ENCODE assay signal across 1 cellular context in the genomic region with DNA sequence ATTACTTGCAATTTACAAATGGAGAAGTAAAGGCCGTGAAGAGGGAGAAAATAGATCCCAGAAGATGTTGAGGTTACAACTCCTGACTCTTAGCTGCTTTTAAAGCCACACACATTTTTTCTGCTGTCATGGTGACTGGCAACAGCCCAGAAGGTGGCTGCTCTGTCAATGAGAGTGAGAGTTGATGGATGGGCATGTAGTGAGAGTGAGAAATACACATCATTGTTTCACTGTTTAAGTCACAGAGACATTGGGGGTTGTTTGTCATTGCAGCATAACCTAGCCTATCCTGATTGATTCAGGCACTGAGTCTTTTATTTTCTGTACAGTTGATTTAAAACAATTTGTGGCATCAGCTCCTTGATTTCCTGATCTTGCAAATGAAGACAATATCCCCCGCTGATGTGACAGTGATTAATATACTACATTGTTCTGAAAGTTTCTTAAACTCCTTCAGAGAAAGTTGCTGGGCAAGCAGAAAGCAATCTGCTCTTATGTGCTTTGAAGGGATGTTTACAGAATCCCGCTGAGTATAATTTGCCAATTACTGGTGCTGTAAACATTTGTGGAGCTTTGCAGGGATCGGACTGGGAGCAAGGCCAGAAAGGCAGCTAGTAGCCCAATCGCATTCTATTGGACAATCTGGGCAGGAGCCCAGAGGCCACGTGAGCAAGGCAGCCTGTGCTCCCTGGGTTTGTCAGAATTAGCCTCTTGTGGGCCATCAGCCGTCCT.
A peak's percentile ranks its signal among the peaks of the same experiment; 100 is the strongest.
TF ChIP-seq lines count a peak whose summit lies in the region.

No MANE protein-coding gene starts in this region.

TF ChIP-seq in IMR-90, 13 proteins besides CTCF, POLR2A, EP300 and RAD21:
- TF ChIP-seq FOS (IDR thresholded peaks at IDR 0.05; ENCODE audit: low read depth, low read length) (no peak), MXI1 (IDR thresholded peaks at IDR 0.05; ENCODE audit: borderline replicate concordance, low read depth, low read length) (no peak), RFX5 (IDR thresholded peaks at IDR 0.05; ENCODE audit: low read depth, low read length) (no peak), ELK1 (IDR thresholded peaks at IDR 0.05; ENCODE audit: borderline replicate concordance, low read depth, low read length) (no peak), NFE2L2 (IDR thresholded peaks at IDR 0.05; ENCODE audit: low read depth, low read length) (peak; percentile 30; the same call in 1 of the 2 replicates), SMC3 (IDR thresholded peaks at IDR 0.05; ENCODE audit: low read depth, low read length) (no peak), BHLHE40 (IDR thresholded peaks at IDR 0.05; ENCODE audit: low read depth, low read length) (peak; percentile 80), CEBPB (IDR thresholded peaks at IDR 0.05; ENCODE audit: low read depth, low read length) (no peak; the same call in 1 of the 2 replicates), MAZ (IDR thresholded peaks at IDR 0.05; ENCODE audit: borderline replicate concordance, low read depth, low read length) (no peak), MAFK (IDR thresholded peaks at IDR 0.05; ENCODE audit: low read depth, low read length) (peak; percentile 70), RCOR1 (IDR thresholded peaks at IDR 0.05; ENCODE audit: insufficient replicate concordance, low read length) (no peak), CHD1 (IDR thresholded peaks at IDR 0.05; ENCODE audit: low read depth, low read length) (no peak), USF2 (IDR thresholded peaks at IDR 0.05; ENCODE audit: low read depth, low read length) (peak; percentile 97)
